In the genomic region with DNA sequence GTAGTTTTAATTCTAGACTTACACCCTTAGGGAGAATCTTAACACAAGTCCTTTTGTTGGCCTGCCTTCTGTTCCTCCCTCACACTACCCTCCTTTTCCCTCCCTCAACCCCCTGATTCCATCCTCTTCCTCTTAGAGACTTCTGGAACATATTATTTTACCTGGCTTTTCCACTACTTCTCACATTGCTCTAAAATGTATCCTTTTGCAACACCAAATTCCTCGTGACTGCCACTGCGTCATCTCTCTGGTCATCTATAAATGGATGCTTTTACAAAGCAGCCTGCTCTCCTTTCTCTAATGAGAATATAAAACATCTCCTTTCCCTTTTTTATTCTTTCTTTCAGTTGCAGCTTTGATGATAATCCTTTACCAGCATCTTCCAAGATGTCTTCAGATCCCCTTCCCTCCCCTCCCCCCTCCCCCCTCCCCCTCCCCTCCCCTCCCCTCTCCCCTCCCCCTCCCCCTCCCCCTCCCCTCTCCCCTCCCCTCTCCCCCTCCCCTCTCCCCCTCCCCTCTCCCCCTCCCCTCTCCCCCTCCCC, we compare ENCODE assay signal across 9 cellular contexts.
DNase-seq lines count a peak whose midpoint lies in the region; TF ChIP-seq lines count a peak whose summit lies in the region.
"Had no signal": no experiment of that assay in that cellular context is flagged by ENCODE, and none has a peak within 500 bp of the region (broad histone marks: within the 10 kb centered on the region; RNA-seq: fewer than 3 reads in every experiment).

No MANE protein-coding gene starts in this region.

- H3K36me3 ChIP-seq in Caco-2 (ENCODE audit: control insufficient read depth, insufficient read depth, low read length), result no peaks in the 10 kb centered on the region

- H3K9me3 Mint-ChIP-seq in activated naive CD8-positive, alpha-beta T cell treated with anti-CD3 and anti-CD28 coated beads for 36 hours, result no peaks in the 10 kb centered on the region
- H3K9me3 Mint-ChIP-seq in Caco-2 (ENCODE audit: unreplicated experiment) (no peaks in the 10 kb centered on the region), endothelial cell (ENCODE audit: unreplicated experiment) (no peaks in the 10 kb centered on the region)

- H3K27me3 ChIP-seq in Caco-2 (replicated peaks; ENCODE audit: control insufficient read depth, insufficient read depth, low read length), result no peaks in the 10 kb centered on the region

- DNase-seq in ACHN (peak; percentile 42), GM13976 (ENCODE audit: low spot score) (peak; percentile 33), kidney tubule cell (ENCODE audit: low spot score) (peak; percentile 18), Caco-2 (no peak), NCI-H446 treated with DMSO at 0.1 percent for 48 hours (lab: John Stamatoyannopoulos, UW) (no peak), endothelial cell (ENCODE audit: low spot score) (no peak), GM19240 (ENCODE audit: insufficient read length, low spot score) (no peak)
- DNase-seq in activated naive CD8-positive, alpha-beta T cell treated with anti-CD3 and anti-CD28 coated beads for 36 hours, result no peak
- DNase-seq: NCI-H1092 treated with DMSO at 0.1 percent for 48 hours had no signal

- POLR2A ChIA-PET in Caco-2 (lab: Charles Lee), result no interaction called here

- H3K4me1 Mint-ChIP-seq in activated naive CD8-positive, alpha-beta T cell treated with anti-CD3 and anti-CD28 coated beads for 36 hours, result peaks cover 35% of the 10 kb centered on the region
- H3K4me1 Mint-ChIP-seq in Caco-2 (ENCODE audit: low read depth, unreplicated experiment) (no peaks in the 10 kb centered on the region), endothelial cell (ENCODE audit: unreplicated experiment) (peaks cover 30% of the 10 kb centered on the region)

- CTCF ChIA-PET in Caco-2 (lab: Charles Lee), result no interaction called here

- intact Hi-C loops in Caco-2 (cut with micrococcal nuclease; ENCODE audit: unreplicated experiment), result no loop called here

- no peaks in the 10 kb centered on the region for H3K9me3 ChIP-seq in Caco-2

- H3K4me3 ChIP-seq in Caco-2 (ENCODE audit: low read depth, low read length), result no peak overlapping the region

- in situ Hi-C loops in ACHN (cut with HindIII; ENCODE audit: low pct_ligation_motif_present, low pct_unique_long_range_greater_than_20kb, low sequenced_read_pairs) (no loop called here), GM13976 (cut with MboI; ENCODE audit: low sequenced_read_pairs, unreplicated experiment) (no loop called here)

- peaks cover 3% of the 10 kb centered on the region; the same call in 1 of the 2 replicates for H3K4me1 ChIP-seq in Caco-2

- peaks cover 6% of the 10 kb centered on the region for H3K36me3 Mint-ChIP-seq in activated naive CD8-positive, alpha-beta T cell treated with anti-CD3 and anti-CD28 coated beads for 36 hours
- H3K36me3 Mint-ChIP-seq in Caco-2 (ENCODE audit: insufficient read depth, unreplicated experiment), result peaks cover 16% of the 10 kb centered on the region
- peaks cover 11% of the 10 kb centered on the region for H3K36me3 Mint-ChIP-seq in endothelial cell (ENCODE audit: low read depth, unreplicated experiment)

- no peaks in the 10 kb centered on the region for H3K27me3 Mint-ChIP-seq in activated naive CD8-positive, alpha-beta T cell treated with anti-CD3 and anti-CD28 coated beads for 36 hours
- no peaks in the 10 kb centered on the region for H3K27me3 Mint-ChIP-seq in Caco-2 (ENCODE audit: insufficient read depth, unreplicated experiment)
- peaks cover 4% of the 10 kb centered on the region for H3K27me3 Mint-ChIP-seq in endothelial cell (ENCODE audit: unreplicated experiment)

- TF ChIP-seq CTCF in GM13976 (IDR thresholded peaks at IDR 0.05; ENCODE audit: borderline replicate concordance, control extremely low read depth, extremely low read depth, insufficient read depth, missing control alignments) (no peak), Caco-2 (IDR thresholded peaks at IDR 0.05; ENCODE audit: insufficient read depth in 1 of 2, low read depth in 1 of 2, low read length in 1 of 2, severe bottlenecking in 1 of 2, unreplicated experiment in 1 of 2) (no peak), endothelial cell (IDR thresholded peaks at IDR 0.05; ENCODE audit: unreplicated experiment) (no peak)

- peak overlapping the region; percentile 12 for H3K4me3 Mint-ChIP-seq in activated naive CD8-positive, alpha-beta T cell treated with anti-CD3 and anti-CD28 coated beads for 36 hours
- H3K4me3 Mint-ChIP-seq in Caco-2 (ENCODE audit: unreplicated experiment) (no peak overlapping the region), endothelial cell (ENCODE audit: unreplicated experiment) (no peak overlapping the region)

- no TSS peak for BruUV-seq in Caco-2 (replicated peaks; lab: Mats Ljungman, UMichigan)

- H3K27ac Mint-ChIP-seq in activated naive CD8-positive, alpha-beta T cell treated with anti-CD3 and anti-CD28 coated beads for 36 hours, result peak overlapping the region; percentile 68
- H3K27ac Mint-ChIP-seq in Caco-2 (ENCODE audit: unreplicated experiment) (no peak overlapping the region), endothelial cell (ENCODE audit: unreplicated experiment) (no peak overlapping the region)

Comparison
In these comparisons a context has a peak if more than half of its experiments do, and no peak if none do; other contexts are left out.
1. DNase-seq: peak in ACHN (single experiment), GM13976 (single experiment) and kidney tubule cell (single experiment); none in activated naive CD8-positive, alpha-beta T cell treated with anti-CD3 and anti-CD28 coated beads for 36 hours (single experiment), Caco-2 (0 of 2), NCI-H446 treated with DMSO at 0.1 percent for 48 hours (single experiment), endothelial cell (single experiment) and GM19240 (single experiment).